Comparison of ENCODE assay signal across 8 cellular contexts in genomic region chr10:99328579-99329237, GRCh38. TPM values are rescaled to one million over a fixed set of nuclear protein-coding genes. Genes with fewer than 3 reads are reported as not detected.
DNase-seq lines count a peak whose midpoint lies in the region; ATAC-seq, FAIRE-seq and TF ChIP-seq lines count a peak whose summit lies in the region.

No MANE protein-coding gene starts in this region.

- H3K27ac ChIP-seq in CD4-positive, alpha-beta T cell (ENCODE audit: low read depth, low read length): no peak overlapping the region
- no peak overlapping the region for H3K27ac ChIP-seq in endothelial cell of umbilical vein (ENCODE audit: insufficient read depth, low read depth, low read length)

- H3K79me2 ChIP-seq in endothelial cell of umbilical vein (ENCODE audit: control insufficient read depth, insufficient read depth, low read length): no peaks in the 10 kb centered on the region

- dilution Hi-C loops in endothelial cell of umbilical vein (cut with MboI; ENCODE audit: extremely low pct_ligation_motif_present, low sequenced_read_pairs): no loop called here

- FAIRE-seq in endothelial cell of umbilical vein (lab: Jason Lieb, UNC) (no peak), D721Med (lab: Jason Lieb, UNC) (no peak)

- no peaks in the 10 kb centered on the region for H3K4me1 ChIP-seq in endothelial cell of umbilical vein (ENCODE audit: control insufficient read depth, extremely low read depth, insufficient read depth, low read length)

- no peak for DNase-seq in CD4-positive, alpha-beta T cell
- DNase-seq in HuH-7.5 (ENCODE audit: low spot score) (peak; percentile 56), endothelial cell of umbilical vein (ENCODE audit: low read depth, low spot score) (no peak), osteocyte (ENCODE audit: extremely low spot score, unreplicated experiment) (no peak), NCI-H1105 (lab: John Stamatoyannopoulos, UW) (no peak), foreskin melanocyte (no peak), D721Med (ENCODE audit: insufficient read length, low spot score) (no peak)

- intact Hi-C loops in CD4-positive, alpha-beta T cell (cut with DNase I, micrococcal nuclease): no loop called here
- intact Hi-C loops in endothelial cell of umbilical vein (cut with micrococcal nuclease): no loop called here

- H3K9me1 ChIP-seq in endothelial cell of umbilical vein (replicated peaks; ENCODE audit: control insufficient read depth, extremely low read depth, insufficient read depth, low read length): no peaks in the 10 kb centered on the region

- no peak for ATAC-seq in CD4-positive, alpha-beta T cell (ENCODE audit: poor library complexity)
- ATAC-seq in HG03457 (IDR thresholded peaks at IDR 0.05; ENCODE audit: unreplicated experiment): no peak

- no peak for TF ChIP-seq CTCF in CD4-positive, alpha-beta T cell (IDR thresholded peaks at IDR 0.05)
- no peak for TF ChIP-seq CTCF in endothelial cell of umbilical vein (IDR thresholded peaks at IDR 0.05; ENCODE audit: extremely low read depth in 1 of 2, insufficient read depth in 1 of 2, low read depth in 1 of 2, low read length in 2 of 2)
- TF ChIP-seq CTCF in osteocyte (IDR thresholded peaks at IDR 0.05): no peak
- no peak for TF ChIP-seq CTCF in D721Med (IDR thresholded peaks at IDR 0.05; ENCODE audit: insufficient read depth, missing control alignments)

- H3K27me3 ChIP-seq in CD4-positive, alpha-beta T cell (ENCODE audit: control insufficient read depth, insufficient read depth, low read length): peaks cover 43% of the 10 kb centered on the region
- H3K27me3 ChIP-seq in endothelial cell of umbilical vein (ENCODE audit: control insufficient read depth in 2 of 2, insufficient read depth in 2 of 2, low read length in 2 of 2): peaks cover 28 to 37% of the 10 kb centered on the region in 2 experiments

- H3K9ac ChIP-seq in endothelial cell of umbilical vein (replicated peaks; ENCODE audit: extremely low read depth, insufficient read depth, low read length): no peak overlapping the region

- H3K36me3 Mint-ChIP-seq in CD4-positive, alpha-beta T cell (ENCODE audit: low read depth): no peaks in the 10 kb centered on the region
- no peaks in the 10 kb centered on the region for H3K36me3 Mint-ChIP-seq in osteocyte (ENCODE audit: unreplicated experiment)

- H3K4me3 Mint-ChIP-seq in CD4-positive, alpha-beta T cell: peak overlapping the region; percentile 35
- H3K4me3 Mint-ChIP-seq in osteocyte (ENCODE audit: unreplicated experiment): peak overlapping the region; percentile 51

- no peaks in the 10 kb centered on the region for H3K9me3 Mint-ChIP-seq in CD4-positive, alpha-beta T cell
- H3K9me3 Mint-ChIP-seq in osteocyte (ENCODE audit: unreplicated experiment): no peaks in the 10 kb centered on the region

- POLR2A ChIA-PET in CD4-positive, alpha-beta T cell (lab: Charles Lee): no interaction called here
- POLR2A ChIA-PET in endothelial cell of umbilical vein (lab: Charles Lee): no interaction called here

- TF ChIP-seq POLR2A in endothelial cell of umbilical vein (IDR thresholded peaks at IDR 0.05; ENCODE audit: low read depth, low read length): no peak

- H3K4me3 ChIP-seq in endothelial cell of umbilical vein (replicated peaks in 1 of 3; ENCODE audit: insufficient read depth in 1 of 3, low read depth in 1 of 3, low read length in 3 of 3): no peak overlapping the region

- H3K27ac Mint-ChIP-seq in CD4-positive, alpha-beta T cell: no peak overlapping the region
- H3K27ac Mint-ChIP-seq in osteocyte (ENCODE audit: unreplicated experiment): no peak overlapping the region

- no peaks in the 10 kb centered on the region for H3K9me3 ChIP-seq in CD4-positive, alpha-beta T cell (ENCODE audit: control insufficient read depth, low read length)
- no peaks in the 10 kb centered on the region for H3K9me3 ChIP-seq in endothelial cell of umbilical vein (replicated peaks; ENCODE audit: control insufficient read depth, insufficient read depth, low read length)

- BruUV-seq in endothelial cell of umbilical vein (replicated peaks; lab: Mats Ljungman, UMichigan): no TSS peak

- H2AFZ ChIP-seq in endothelial cell of umbilical vein (ENCODE audit: low read depth, low read length): peak overlapping the region; percentile 29

- peaks cover 56% of the 10 kb centered on the region for H3K27me3 Mint-ChIP-seq in CD4-positive, alpha-beta T cell
- peaks cover 46% of the 10 kb centered on the region for H3K27me3 Mint-ChIP-seq in osteocyte (ENCODE audit: unreplicated experiment)

- no peaks in the 10 kb centered on the region for H3K36me3 ChIP-seq in endothelial cell of umbilical vein (ENCODE audit: control insufficient read depth in 2 of 2, extremely low read depth in 1 of 2, insufficient read depth in 2 of 2, low read length in 2 of 2)

- H3K4me2 ChIP-seq in endothelial cell of umbilical vein (ENCODE audit: insufficient read depth, low read length): no peak overlapping the region

- H3K4me1 Mint-ChIP-seq in CD4-positive, alpha-beta T cell (ENCODE audit: low read depth): peaks cover 7% of the 10 kb centered on the region
- peaks cover 3% of the 10 kb centered on the region for H3K4me1 Mint-ChIP-seq in osteocyte (ENCODE audit: unreplicated experiment)

- CTCF ChIA-PET in CD4-positive, alpha-beta T cell (lab: Charles Lee): no interaction called here
- CTCF ChIA-PET in endothelial cell of umbilical vein (lab: Charles Lee): no interaction called here

- no peaks in the 10 kb centered on the region for H4K20me1 ChIP-seq in endothelial cell of umbilical vein (replicated peaks; ENCODE audit: control insufficient read depth, extremely low read depth, insufficient read depth, low read length)

TF ChIP-seq in endothelial cell of umbilical vein, 7 proteins besides CTCF, POLR2A, EP300 and RAD21:
- TF ChIP-seq JUN (IDR thresholded peaks at IDR 0.05; ENCODE audit: borderline replicate concordance, insufficient read depth, insufficient read length, low read depth): no peak
- TF ChIP-seq GATA2 (IDR thresholded peaks at IDR 0.05; ENCODE audit: insufficient read depth, insufficient read length, low read depth, low read length): no peak
- TF ChIP-seq MAX (IDR thresholded peaks at IDR 0.05; ENCODE audit: insufficient read depth, insufficient read length): no peak
- no peak for TF ChIP-seq FOS (IDR thresholded peaks at IDR 0.05; ENCODE audit: borderline replicate concordance, insufficient read depth, low read length)
- no peak for TF ChIP-seq EZH2 (IDR thresholded peaks at IDR 0.05; ENCODE audit: borderline replicate concordance, low read depth, low read length, severe bottlenecking)
- no peak for TF ChIP-seq MYC (IDR thresholded peaks at IDR 0.05; ENCODE audit: low read depth, low read length)
- TF ChIP-seq POLR2AphosphoS5 (IDR thresholded peaks at IDR 0.05; ENCODE audit: insufficient read depth, low read depth, low read length): no peak
TF ChIP-seq in endothelial cell of umbilical vein: peak in this region for 0.

RNA-seq across cellular contexts. Expression of gene CNNM1, which starts 0.4 kb away (rescaled TPM):
- total RNA-seq in CD4-positive, alpha-beta T cell: under 1 TPM; 0.16 to 0.17 TPM
- not detected in 2 replicates for total RNA-seq in endothelial cell of umbilical vein
- polyA plus RNA-seq in endothelial cell of umbilical vein: not detected in 2 replicates
- polyA plus RNA-seq in endothelial cell of umbilical vein (2011; cell fraction: cytosol; rRNA removed): 0.01 TPM in 1 of 2 replicates, not detected in the other
- not detected in 2 replicates for polyA plus RNA-seq in endothelial cell of umbilical vein (2011; cell fraction: nucleus; rRNA removed)
- 0.04 TPM in 1 of 2 replicates, not detected in the other for polyA plus RNA-seq in endothelial cell of umbilical vein (2012)
- 0.10 TPM in 1 of 2 replicates, not detected in the other for polyA minus RNA-seq in endothelial cell of umbilical vein
- polyA minus RNA-seq in endothelial cell of umbilical vein (2011; cell fraction: cytosol; rRNA and poly(A)+ RNA removed): not detected
- polyA minus RNA-seq in endothelial cell of umbilical vein (2011; cell fraction: nucleus; rRNA and poly(A)+ RNA removed): not detected in 2 replicates
- 0.24 TPM in 2 replicates for total RNA-seq in osteocyte
